ENCODE assay signal across 1 cellular context in the genomic region with DNA sequence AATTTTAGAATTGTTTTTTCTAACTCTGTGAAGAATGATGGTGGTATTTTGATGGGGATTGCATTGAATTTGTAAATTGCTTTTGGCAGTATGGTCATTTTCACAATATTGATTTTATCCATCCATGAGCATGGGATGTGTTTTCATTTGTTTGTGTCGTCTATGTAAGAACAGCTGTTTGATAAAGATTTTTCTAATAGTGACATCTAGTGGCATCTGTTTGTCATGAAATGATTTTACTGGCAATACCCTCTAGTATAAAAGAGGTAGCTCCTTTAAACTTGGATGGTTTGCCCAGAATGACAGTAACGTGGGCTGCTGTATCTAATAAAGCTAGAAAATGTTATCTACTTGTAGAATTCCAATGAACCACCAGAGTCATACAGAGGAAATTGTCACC.
A peak's percentile ranks its signal among the peaks of the same experiment; 100 is the strongest.
TF ChIP-seq lines count a peak whose summit lies in the region.
"Not testable (repeated sequence)": the region's sequence is repeated elsewhere in the genome, so short reads cannot be mapped to it uniquely, and the experiment has no call there.

No MANE protein-coding gene starts in this region.

TF ChIP-seq in K562, 482 proteins besides CTCF, POLR2A, EP300 and RAD21 (continued from another document):
- TF ChIP-seq, protein P1, sequence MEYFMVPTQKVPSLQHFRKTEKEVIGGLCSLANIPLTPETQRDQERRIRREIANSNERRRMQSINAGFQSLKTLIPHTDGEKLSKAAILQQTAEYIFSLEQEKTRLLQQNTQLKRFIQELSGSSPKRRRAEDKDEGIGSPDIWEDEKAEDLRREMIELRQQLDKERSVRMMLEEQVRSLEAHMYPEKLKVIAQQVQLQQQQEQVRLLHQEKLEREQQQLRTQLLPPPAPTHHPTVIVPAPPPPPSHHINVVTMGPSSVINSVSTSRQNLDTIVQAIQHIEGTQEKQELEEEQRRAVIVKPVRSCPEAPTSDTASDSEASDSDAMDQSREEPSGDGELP (CRISPR knock-in tag; IDR thresholded peaks at IDR 0.05; ENCODE audit: borderline replicate concordance) = peak; percentile 36; the same call in 1 of the 2 replicates
- TF ChIP-seq DACH1 (IDR thresholded peaks at IDR 0.05; ENCODE audit: partially characterized antibody) = peak; percentile 98
- not testable (repeated sequence) for TF ChIP-seq ATF1 (CRISPR knock-in tag; IDR thresholded peaks at IDR 0.05)
- TF ChIP-seq ATF1 (tag; IDR thresholded peaks at IDR 0.05) = peak; percentile 30; the same call in 1 of the 2 replicates
